Comparison of ENCODE assay signal across 8 cellular contexts in the genomic region with DNA sequence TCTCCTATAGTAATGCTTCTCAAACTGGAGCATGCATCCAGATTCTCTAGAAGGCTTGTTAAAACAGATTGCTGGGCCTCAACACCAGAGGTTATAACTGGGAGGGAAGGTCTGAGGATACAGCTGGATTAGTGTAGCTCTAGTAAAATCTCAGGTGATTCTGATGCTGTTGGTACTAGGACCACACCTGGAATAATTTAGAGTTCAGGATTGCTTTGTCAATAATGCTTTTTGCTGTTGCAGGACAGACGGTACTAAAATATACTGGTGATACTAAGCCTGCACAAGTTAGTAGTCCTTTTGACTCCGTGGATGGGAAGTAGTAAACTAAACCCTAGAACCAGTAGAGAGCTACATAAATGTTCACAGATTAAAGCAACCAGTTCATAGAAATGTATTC.
DNase-seq lines count a peak whose midpoint lies in the region; FAIRE-seq and TF ChIP-seq lines count a peak whose summit lies in the region.

No MANE protein-coding gene starts in this region.

- H3K4me3 ChIP-seq in bronchial epithelial cell (ENCODE audit: low read depth, low read length): peak overlapping the region; percentile 49
- H3K4me3 ChIP-seq in muscle layer of colon (ENCODE audit: low read depth in 1 of 2, low read length in 2 of 2): peak overlapping the region in 1 of 2 donors; percentile 66

- H3K9ac ChIP-seq in muscle layer of colon (ENCODE audit: low read length): peak overlapping the region; percentile 83

- no peaks in the 10 kb centered on the region for H3K36me3 ChIP-seq in bronchial epithelial cell (ENCODE audit: control insufficient read depth, insufficient read depth, low read length)
- H3K36me3 ChIP-seq in muscle layer of colon (ENCODE audit: insufficient read depth, low read length): no peaks in the 10 kb centered on the region

- H3K27ac ChIP-seq in muscle layer of colon (ENCODE audit: low read depth, low read length): peak overlapping the region; percentile 95

- no peaks in the 10 kb centered on the region for H3K9me3 ChIP-seq in muscle layer of colon (ENCODE audit: low read length)

- peaks cover 44% of the 10 kb centered on the region for H3K4me1 ChIP-seq in muscle layer of colon (ENCODE audit: insufficient read depth, low read length)

- no peaks in the 10 kb centered on the region for H3K27me3 ChIP-seq in bronchial epithelial cell (ENCODE audit: control insufficient read depth, insufficient read depth, low read length)
- H3K27me3 ChIP-seq in muscle layer of colon (ENCODE audit: control insufficient read depth in 1 of 2, insufficient read depth in 2 of 2, low read length in 2 of 2): no peaks in the 10 kb centered on the region

- no peak for TF ChIP-seq CTCF in bronchial epithelial cell (IDR thresholded peaks at IDR 0.05; ENCODE audit: insufficient read depth, low read length, severe bottlenecking)

- FAIRE-seq in bronchial epithelial cell (lab: Jason Lieb, UNC): no peak
- FAIRE-seq in frontal cortex (lab: Jason Lieb, UNC): no peak

- DNase-seq in ELR (ENCODE audit: low read depth): peak; percentile 23
- peak; percentile 44 for DNase-seq in NCI-H2227 treated with DMSO at 0.1 percent for 48 hours (lab: John Stamatoyannopoulos, UW)
- DNase-seq in bronchial epithelial cell (ENCODE audit: low read depth): peak; percentile 26
- DNase-seq in 8988T: no peak
- DNase-seq in frontal cortex (ENCODE audit: low spot score in 2 of 2): no peak
- no peak for DNase-seq in H4 (ENCODE audit: low spot score)
- no peak for DNase-seq in cortex of kidney (lab: John Stamatoyannopoulos, UW)

Comparison
In these comparisons a context has a peak if more than half of its experiments do, and no peak if none do; other contexts are left out.
1. DNase-seq: peak in ELR (single experiment), NCI-H2227 treated with DMSO at 0.1 percent for 48 hours (single experiment) and bronchial epithelial cell (single experiment); none in 8988T (single experiment), frontal cortex (0 of 2), H4 (single experiment) and cortex of kidney (single experiment).